Comparison of ENCODE assay signal across 11 cellular contexts in the genomic region with DNA sequence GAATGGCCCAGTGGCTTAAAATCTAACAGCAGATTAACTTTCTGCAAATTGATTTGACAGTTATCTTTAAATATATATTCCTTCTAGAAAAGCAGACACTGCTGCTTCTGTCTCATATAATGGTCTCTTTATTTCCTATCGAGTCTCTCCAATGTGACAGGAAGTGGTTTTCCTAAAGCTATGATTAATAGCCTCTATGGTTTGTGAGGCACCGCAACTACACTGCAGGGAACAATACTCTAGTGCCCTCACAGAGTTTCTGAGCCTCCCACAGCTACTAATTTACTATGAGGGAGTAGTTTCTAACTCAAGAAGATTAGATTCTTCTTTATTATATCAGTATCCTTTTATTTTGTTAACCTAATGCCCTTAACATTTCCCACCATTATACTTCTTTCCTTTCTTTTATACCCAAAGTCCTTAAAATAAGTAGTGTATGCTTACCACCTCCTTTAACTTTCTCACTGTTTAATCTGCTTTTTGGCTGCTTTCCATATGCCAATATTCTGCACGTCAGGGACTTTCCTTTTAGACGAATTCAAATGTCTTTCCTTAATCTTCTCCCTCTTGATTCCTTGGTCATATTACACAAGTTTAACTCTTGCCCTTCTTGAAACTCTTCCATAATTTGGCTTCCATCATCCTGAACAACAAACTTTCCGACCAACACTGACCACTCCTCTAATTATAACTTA. TPM values are rescaled to one million over a fixed set of nuclear protein-coding genes. Genes with fewer than 3 reads are reported as not detected.
DNase-seq lines count a peak whose midpoint lies in the region; TF ChIP-seq lines count a peak whose summit lies in the region.
"Had no signal": no experiment of that assay in that cellular context is flagged by ENCODE, and none has a peak within 500 bp of the region (broad histone marks: within the 10 kb centered on the region; RNA-seq: fewer than 3 reads in every experiment).

No MANE protein-coding gene starts in this region.

- no peaks in the 10 kb centered on the region for H3K27me3 Mint-ChIP-seq in activated naive CD4-positive, alpha-beta T cell treated with anti-CD3 and anti-CD28 coated beads for 36 hours (ENCODE audit: low read depth)
- H3K27me3 Mint-ChIP-seq: CD4-positive, alpha-beta memory T cell; IgD-negative memory B cell had no signal

- CTCF ChIA-PET in activated naive CD4-positive, alpha-beta T cell treated with anti-CD3 and anti-CD28 coated beads for 36 hours (lab: Charles Lee): no interaction called here

- peak overlapping the region; percentile 21 for H3K27ac Mint-ChIP-seq in activated naive CD4-positive, alpha-beta T cell treated with anti-CD3 and anti-CD28 coated beads for 36 hours
- H3K27ac Mint-ChIP-seq: IgD-negative memory B cell had no signal

- H3K9me3 ChIP-seq in stomach: peaks cover 5 to 20% (median 10%) of the 10 kb centered on the region in 4 donors

- peaks cover 19% of the 10 kb centered on the region for H3K4me1 Mint-ChIP-seq in activated naive CD4-positive, alpha-beta T cell treated with anti-CD3 and anti-CD28 coated beads for 36 hours (ENCODE audit: low read depth)

- peak; percentile 51 for DNase-seq in activated naive CD4-positive, alpha-beta T cell treated with anti-CD3 and anti-CD28 coated beads for 36 hours
- no peak for DNase-seq in activated naive CD4-positive, alpha-beta T cell treated with anti-CD3 and anti-CD28 coated beads, Interleukin-2, amount 50 U/mL, for 16 hours
- DNase-seq in SK-MEL-5 (ENCODE audit: low read depth, low spot score): peak; percentile 99
- DNase-seq in epithelial cell of esophagus (ENCODE audit: low read depth): peak; percentile 38
- no peak for DNase-seq in stomach
- no peak for DNase-seq in NCI-H2081 treated with DMSO at 0.1 percent for 48 hours (lab: John Stamatoyannopoulos, UW)
- DNase-seq in GM20000 (ENCODE audit: low spot score): no peak
- DNase-seq in NCI-H526 (lab: John Stamatoyannopoulos, UW): no peak
- DNase-seq: CD4-positive, alpha-beta memory T cell had no signal

- WGBS in stomach, 5 donors: 18 to 28% (median 24%) methylated on average over 5 of the region's 5 CpGs

- TF ChIP-seq CTCF in epithelial cell of esophagus (IDR thresholded peaks at IDR 0.05; ENCODE audit: insufficient read depth, low read depth, low read length, missing control alignments) (no peak), stomach (IDR thresholded peaks at IDR 0.05) (no peak), GM20000 (IDR thresholded peaks at IDR 0.05; ENCODE audit: extremely low read depth, missing control alignments) (no peak)

- peaks cover 13% of the 10 kb centered on the region for H3K36me3 Mint-ChIP-seq in activated naive CD4-positive, alpha-beta T cell treated with anti-CD3 and anti-CD28 coated beads for 36 hours (ENCODE audit: low read depth)
- H3K36me3 Mint-ChIP-seq: IgD-negative memory B cell had no signal

- intact Hi-C loops in activated naive CD4-positive, alpha-beta T cell treated with anti-CD3 and anti-CD28 coated beads for 36 hours (cut with micrococcal nuclease): loop anchor here (1.0 to 2.0 kb wide), 3 partner anchors 13 to 40 kb away; partner anchors contain the start of gene AHR
- intact Hi-C loops in stomach (cut with DNase I; ENCODE audit: low total_unique reads): no loop called here

- H3K36me3 ChIP-seq in stomach: no peaks in the 10 kb centered on the region

- H3K4me3 ChIP-seq in epithelial cell of esophagus (ENCODE audit: low read length): no peak overlapping the region
- no peak overlapping the region for H3K4me3 ChIP-seq in stomach
- H3K4me3 ChIP-seq: hepatocyte had no signal

- no peak overlapping the region for H3K4me3 Mint-ChIP-seq in activated naive CD4-positive, alpha-beta T cell treated with anti-CD3 and anti-CD28 coated beads for 36 hours
- H3K4me3 Mint-ChIP-seq: IgD-negative memory B cell had no signal

- in situ Hi-C loops in SK-MEL-5 (cut with HindIII; ENCODE audit: low pct_unique_long_range_greater_than_20kb, low sequenced_read_pairs): no loop called here

- H3K27me3 ChIP-seq in stomach: no peaks in the 10 kb centered on the region
- H3K27me3 ChIP-seq: hepatocyte had no signal

- H3K9me3 Mint-ChIP-seq in activated naive CD4-positive, alpha-beta T cell treated with anti-CD3 and anti-CD28 coated beads for 36 hours: peaks cover 17% of the 10 kb centered on the region

- peaks cover 12 to 33% (median 21%) of the 10 kb centered on the region in 4 donors for H3K4me1 ChIP-seq in stomach

- TF ChIP-seq POLR2A in stomach (IDR thresholded peaks at IDR 0.05): no peak

- H3K27ac ChIP-seq in stomach: peak overlapping the region in 3 of 5 donors; percentile 39 to 75 (median 61)

- no peak for TF ChIP-seq EP300 in stomach (IDR thresholded peaks at IDR 0.05)

RNA-seq across cellular contexts. Expression of gene AHR, which starts 23.8 kb away (rescaled TPM):
- total RNA-seq in activated naive CD4-positive, alpha-beta T cell treated with anti-CD3 and anti-CD28 coated beads for 36 hours: 10 to 100 TPM; 24.5 to 27.5 TPM
- 96.1 and 106 TPM in 2 replicates for total RNA-seq in SK-MEL-5 (2014; rRNA removed; shearing (Covaris generic))
- 36.4 and 51.7 TPM in 2 replicates for polyA plus RNA-seq in SK-MEL-5 (2015; cell fraction: cytosol; rRNA removed)
- 44.8 and 76.3 TPM in 2 replicates for polyA plus RNA-seq in SK-MEL-5 (2015; cell fraction: nucleus; rRNA removed)
- 100 to 1,000 TPM in 1 of 5 donors, 10 to 100 TPM in 4; 34.8 to 136 (median 81.2) TPM for total RNA-seq in stomach
- 10 to 100 TPM in 2 of 3 donors, 1 to 10 TPM in 1; 8.7 to 28.9 (median 13.0) TPM for polyA plus RNA-seq in stomach

Comparison
In these comparisons a context has a peak if more than half of its experiments do, and no peak if none do; other contexts are left out.
1. DNase-seq: peak in activated naive CD4-positive, alpha-beta T cell treated with anti-CD3 and anti-CD28 coated beads for 36 hours (single experiment), SK-MEL-5 (single experiment) and epithelial cell of esophagus (single experiment); none in activated naive CD4-positive, alpha-beta T cell treated with anti-CD3 and anti-CD28 coated beads, Interleukin-2, amount 50 U/mL, for 16 hours (single experiment), stomach (single experiment), NCI-H2081 treated with DMSO at 0.1 percent for 48 hours (single experiment), GM20000 (single experiment) and NCI-H526 (0 of 2).